Comparison of ENCODE assay signal across 8 cellular contexts in genomic region chr7:155344618-155345433, GRCh38. TPM values are rescaled to one million over a fixed set of nuclear protein-coding genes. Genes with fewer than 3 reads are reported as not detected.
DNase-seq lines count a peak whose midpoint lies in the region; ATAC-seq, FAIRE-seq and TF ChIP-seq lines count a peak whose summit lies in the region.

No MANE protein-coding gene starts in this region.

- H4K20me1 ChIP-seq in neural progenitor cell (ENCODE audit: low read depth): peaks cover 2% of the 10 kb centered on the region

- TF ChIP-seq CTCF in foreskin fibroblast (IDR thresholded peaks at IDR 0.05; ENCODE audit: low read depth, low read length) (peak; percentile 70), neural progenitor cell (IDR thresholded peaks at IDR 0.05) (peak; percentile 88), stomach (IDR thresholded peaks at IDR 0.05) (peak in 5 of 7 experiments; percentile 58 to 99 (median 95))

- FAIRE-seq in RCC 7860 (lab: Jason Lieb, UNC): no peak

- H3K27me3 Mint-ChIP-seq in activated T-helper 17 cell treated with anti-CD3 and anti-CD28 coated beads, Interleukin-2, amount 50 U/mL, for 72 hours: peaks cover 10% of the 10 kb centered on the region
- H3K27me3 Mint-ChIP-seq in neural progenitor cell (ENCODE audit: insufficient read depth, low read depth): peaks cover 13% of the 10 kb centered on the region

- DNase-seq in DMS153 (lab: John Stamatoyannopoulos, UW) (peak; percentile 34), RCC 7860 (ENCODE audit: low spot score) (peak; percentile 62), foreskin fibroblast (peak; percentile 65 to 86), neural progenitor cell (ENCODE audit: low spot score) (peak; percentile 90), stomach (peak; percentile 84)

- H3K4me1 ChIP-seq in HUES48 (ENCODE audit: control insufficient read depth, insufficient read depth, low read length) (no peaks in the 10 kb centered on the region), neural progenitor cell (no peaks in the 10 kb centered on the region), stomach (peaks cover 10 to 13% (median 11%) of the 10 kb centered on the region in 4 donors)

- H3K36me3 ChIP-seq in HUES48 (ENCODE audit: control insufficient read depth, insufficient read depth, low read length) (no peaks in the 10 kb centered on the region), neural progenitor cell (no peaks in the 10 kb centered on the region), stomach (no peaks in the 10 kb centered on the region)

- no peaks in the 10 kb centered on the region for H3K9me3 Mint-ChIP-seq in activated T-helper 17 cell treated with anti-CD3 and anti-CD28 coated beads, Interleukin-2, amount 50 U/mL, for 72 hours
- H3K9me3 Mint-ChIP-seq in neural progenitor cell: peaks cover 5% of the 10 kb centered on the region

- H3K4me1 Mint-ChIP-seq in activated T-helper 17 cell treated with anti-CD3 and anti-CD28 coated beads, Interleukin-2, amount 50 U/mL, for 72 hours: peaks cover 5% of the 10 kb centered on the region
- H3K4me1 Mint-ChIP-seq in neural progenitor cell: peaks cover 15% of the 10 kb centered on the region

- ATAC-seq in GM21423 (IDR thresholded peaks at IDR 0.05; ENCODE audit: unreplicated experiment): peak; percentile 92
- ATAC-seq in activated T-helper 17 cell treated with anti-CD3 and anti-CD28 coated beads, Interleukin-2, amount 50 U/mL, for 72 hours (replicated peaks): peak; percentile 80

- H3K27me3 ChIP-seq in HUES48 (ENCODE audit: control insufficient read depth, insufficient read depth, low read length): peaks cover 21% of the 10 kb centered on the region
- H3K27me3 ChIP-seq in neural progenitor cell: peaks cover 37% of the 10 kb centered on the region
- H3K27me3 ChIP-seq in stomach: peaks cover 0 to 38% (median 6%) of the 10 kb centered on the region in 3 donors

- intact Hi-C loops in stomach (cut with DNase I; ENCODE audit: low total_unique reads): loop anchor here (5.0 kb wide), 2 partner anchors 158 to 418 kb away; no protein-coding TSS in a partner anchor

- peak overlapping the region; percentile 98 for H2AFZ ChIP-seq in neural progenitor cell (replicated peaks)

- TF ChIP-seq POLR2A in stomach (IDR thresholded peaks at IDR 0.05): no peak

- H3K4me3 ChIP-seq in HUES48 (ENCODE audit: low read depth, low read length) (peak overlapping the region; percentile 65), foreskin fibroblast (ENCODE audit: low read depth in 1 of 2, low read length in 2 of 2) (peak overlapping the region; percentile 9 to 27), neural progenitor cell (peak overlapping the region; percentile 57), stomach (peak overlapping the region; percentile 34 to 44 (median 43))

- no peak overlapping the region for H3K27ac Mint-ChIP-seq in activated T-helper 17 cell treated with anti-CD3 and anti-CD28 coated beads, Interleukin-2, amount 50 U/mL, for 72 hours
- H3K27ac Mint-ChIP-seq in neural progenitor cell: no peak overlapping the region

- H3K4me3 Mint-ChIP-seq in activated T-helper 17 cell treated with anti-CD3 and anti-CD28 coated beads, Interleukin-2, amount 50 U/mL, for 72 hours: peak overlapping the region; percentile 73
- peak overlapping the region; percentile 65 for H3K4me3 Mint-ChIP-seq in neural progenitor cell

- H3K9me3 ChIP-seq in HUES48 (ENCODE audit: control insufficient read depth, insufficient read depth, low read length) (no peaks in the 10 kb centered on the region), neural progenitor cell (ENCODE audit: low read depth) (no peaks in the 10 kb centered on the region), stomach (no peaks in the 10 kb centered on the region)

- H3K9ac ChIP-seq in HUES48 (ENCODE audit: low read depth, low read length) (no peak overlapping the region), neural progenitor cell (no peak overlapping the region)

- H3K27ac ChIP-seq in HUES48 (ENCODE audit: low read depth, low read length): no peak overlapping the region
- H3K27ac ChIP-seq in neural progenitor cell: no peak overlapping the region
- no peak overlapping the region for H3K27ac ChIP-seq in stomach

- H3K36me3 Mint-ChIP-seq in activated T-helper 17 cell treated with anti-CD3 and anti-CD28 coated beads, Interleukin-2, amount 50 U/mL, for 72 hours (ENCODE audit: low read depth): no peaks in the 10 kb centered on the region
- no peaks in the 10 kb centered on the region for H3K36me3 Mint-ChIP-seq in neural progenitor cell

- H3F3A ChIP-seq in neural progenitor cell (ENCODE audit: low read depth): no peaks in the 10 kb centered on the region

- peak overlapping the region; percentile 89 for H3K4me2 ChIP-seq in neural progenitor cell

- no peak for TF ChIP-seq EP300 in stomach (IDR thresholded peaks at IDR 0.05)

- H3K79me2 ChIP-seq in neural progenitor cell (ENCODE audit: low read depth): no peaks in the 10 kb centered on the region

- 2 to 7% (median 4%) methylated on average over 24 to 62 of the region's 62 CpGs for WGBS in stomach, 5 donors

RNA-seq across cellular contexts. Expression of gene INSIG1, which starts 47.1 kb away (rescaled TPM):
- 100 to 1,000 TPM; 140 to 216 TPM for total RNA-seq in activated T-helper 17 cell treated with anti-CD3 and anti-CD28 coated beads, Interleukin-2, amount 50 U/mL, for 72 hours
- total RNA-seq in neural progenitor cell (ENCODE audit: low replicate concordance): 94.3 and 96.2 TPM in 2 replicates
- total RNA-seq in stomach: 10 to 100 TPM in 4 of 5 donors, 1 to 10 TPM in 1; 9.9 to 65.2 (median 42.2) TPM
- polyA plus RNA-seq in stomach: 10 to 100 TPM; 24.5 to 37.9 (median 30.5) TPM

Comparison
In these comparisons a context has a peak if more than half of its experiments do, and no peak if none do; other contexts are left out.
1. DNase-seq: peak in every context shown above with its lines; median percentile 90 in neural progenitor cell; 84 in stomach; 76 in foreskin fibroblast; 62 in RCC 7860; 34 in DMS153.